11 cellular contexts compared by ENCODE assay signal in the genomic region with DNA sequence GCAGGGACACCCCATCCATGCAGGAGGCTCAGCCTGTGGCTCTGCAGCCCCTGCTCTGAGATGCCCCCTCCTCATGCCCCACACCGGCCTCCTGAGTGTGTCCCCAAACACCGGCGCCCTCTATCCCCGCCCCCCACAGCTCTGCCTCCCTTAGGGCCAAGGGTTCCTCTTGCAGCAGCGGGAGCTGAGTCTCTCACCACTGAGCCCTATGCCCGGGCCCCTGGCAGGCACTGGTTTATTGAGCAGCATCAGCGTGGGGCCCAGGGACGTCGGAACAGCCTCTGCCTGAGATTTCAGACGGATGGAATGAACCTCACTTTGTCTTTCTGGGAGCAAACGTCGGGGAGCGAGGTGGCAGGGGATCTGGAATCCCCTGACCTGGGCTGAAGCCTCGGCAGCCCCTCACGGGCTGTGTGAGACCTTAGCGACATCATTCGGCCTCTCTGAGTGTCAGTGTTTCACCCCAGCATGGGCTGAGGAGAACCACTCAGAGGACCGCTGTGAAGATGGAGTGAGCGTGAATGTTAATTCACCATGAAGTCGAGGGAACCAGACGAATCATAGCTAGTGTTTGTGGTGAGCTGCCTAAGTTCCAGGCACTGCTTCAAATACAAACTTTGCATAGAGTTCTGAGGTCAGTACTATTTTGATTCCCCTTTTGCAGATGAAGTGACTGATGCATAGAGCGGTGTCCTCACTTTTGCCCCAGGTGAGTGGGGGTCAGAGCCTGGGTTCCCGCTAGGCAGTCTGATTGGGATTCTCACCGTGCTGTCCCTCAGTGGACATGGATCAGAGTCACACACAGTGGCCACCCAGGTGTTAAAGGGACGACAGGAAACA.
DNase-seq lines count a peak whose midpoint lies in the region; ATAC-seq and TF ChIP-seq lines count a peak whose summit lies in the region.
"Had no signal": no experiment of that assay in that cellular context is flagged by ENCODE, and none has a peak within 500 bp of the region (broad histone marks: within the 10 kb centered on the region; RNA-seq: fewer than 3 reads in every experiment).

No MANE protein-coding gene starts in this region.

- peaks cover 95% of the 10 kb centered on the region for H3K27me3 ChIP-seq in OCI-LY3 (ENCODE audit: low read depth, low read length)
- H3K27me3 ChIP-seq in HAP-1 (ENCODE audit: low read depth) = peaks cover 25% of the 10 kb centered on the region

- H2AFZ ChIP-seq in OCI-LY3 (ENCODE audit: low read depth, low read length) = 0 out of 2 replicates have a peak overlapping the region, but pooled peaks have one; percentile 7

- H3K9me3 ChIP-seq in OCI-LY3 (ENCODE audit: insufficient read depth, low read length) (no peaks in the 10 kb centered on the region), HAP-1 (no peaks in the 10 kb centered on the region)
- H3K9me3 ChIP-seq: A549, heart left ventricle had no signal

- H3K4me1 ChIP-seq in OCI-LY3 (ENCODE audit: low read length) (peaks cover 69% of the 10 kb centered on the region), HAP-1 (peaks cover 1% of the 10 kb centered on the region; the same call in 1 of the 2 replicates)

- H3K4me3 ChIP-seq in OCI-LY3 (ENCODE audit: low read length) (peak overlapping the region; percentile 72), HAP-1 (no peak overlapping the region)
- H3K4me3 ChIP-seq: A549, heart left ventricle had no signal

- no peak for DNase-seq in activated CD4-positive, CD25-positive, alpha-beta regulatory T cell (lab: John Stamatoyannopoulos, UW)
- DNase-seq in stimulated activated naive CD8-positive, alpha-beta T cell treated with anti-CD3 and anti-CD28 coated beads, Interleukin-15, Interleukin-2, amounts not matched to agents 100 U/mL and 50 U/mL, for 24 hours = no peak
- no peak for DNase-seq in glomerular visceral epithelial cell (ENCODE audit: extremely low spot score)
- no peak for DNase-seq in NCI-H524 (lab: John Stamatoyannopoulos, UW)
- no peak for DNase-seq in HAP-1 (ENCODE audit: low spot score in 2 of 2)
- DNase-seq: activated naive CD8-positive, alpha-beta T cell treated with anti-CD3 and anti-CD28 coated beads, Interleukin-2, amount 10 ng/mL, durations not matched to agents 7 days and 5 days had no signal

- peaks cover 11% of the 10 kb centered on the region; the same call in 1 of the 2 replicates for H4K20me1 ChIP-seq in OCI-LY3 (ENCODE audit: insufficient read depth, low read length)

- in situ Hi-C loops in HAP-1 (cut with MboI; ENCODE audit: low sequenced_read_pairs) = no loop called here

- H3K27ac ChIP-seq in OCI-LY3 (ENCODE audit: low read length) = peak overlapping the region; percentile 25; the same call in 1 of the 2 replicates
- H3K27ac ChIP-seq: A549, heart left ventricle had no signal

- H3K4me2 ChIP-seq in OCI-LY3 (ENCODE audit: low read length) = peak overlapping the region; percentile 98
- H3K4me2 ChIP-seq: A549 had no signal

- H3K36me3 ChIP-seq in OCI-LY3 (replicated peaks; ENCODE audit: low read depth, low read length) (no peaks in the 10 kb centered on the region), HAP-1 (replicated peaks) (no peaks in the 10 kb centered on the region)
- H3K36me3 ChIP-seq: heart left ventricle had no signal

- peak; percentile 39 to 41 for ATAC-seq in activated CD4-positive, CD25-positive, alpha-beta regulatory T cell treated with anti-CD3 and anti-CD28 coated beads, Interleukin-2, amount 50 U/mL, for 24 hours
- ATAC-seq in HG02678 (IDR thresholded peaks at IDR 0.05; ENCODE audit: unreplicated experiment) = peak; percentile 50
- peak; percentile 60 for ATAC-seq in stimulated activated naive CD8-positive, alpha-beta T cell treated with anti-CD3 and anti-CD28 coated beads, Interleukin-15, Interleukin-2, amounts not matched to agents 100 U/mL and 50 U/mL, for 24 hours
- ATAC-seq: A549, heart left ventricle had no signal

- no peaks in the 10 kb centered on the region for H3K79me2 ChIP-seq in OCI-LY3 (ENCODE audit: low read length)

- no peak for TF ChIP-seq CTCF in OCI-LY3 (IDR thresholded peaks at IDR 0.05; ENCODE audit: low read depth, low read length)

- H3K9ac ChIP-seq in OCI-LY3 (ENCODE audit: low read length) = peak overlapping the region; percentile 46
